8 cellular contexts compared by ENCODE assay signal in the genomic region with DNA sequence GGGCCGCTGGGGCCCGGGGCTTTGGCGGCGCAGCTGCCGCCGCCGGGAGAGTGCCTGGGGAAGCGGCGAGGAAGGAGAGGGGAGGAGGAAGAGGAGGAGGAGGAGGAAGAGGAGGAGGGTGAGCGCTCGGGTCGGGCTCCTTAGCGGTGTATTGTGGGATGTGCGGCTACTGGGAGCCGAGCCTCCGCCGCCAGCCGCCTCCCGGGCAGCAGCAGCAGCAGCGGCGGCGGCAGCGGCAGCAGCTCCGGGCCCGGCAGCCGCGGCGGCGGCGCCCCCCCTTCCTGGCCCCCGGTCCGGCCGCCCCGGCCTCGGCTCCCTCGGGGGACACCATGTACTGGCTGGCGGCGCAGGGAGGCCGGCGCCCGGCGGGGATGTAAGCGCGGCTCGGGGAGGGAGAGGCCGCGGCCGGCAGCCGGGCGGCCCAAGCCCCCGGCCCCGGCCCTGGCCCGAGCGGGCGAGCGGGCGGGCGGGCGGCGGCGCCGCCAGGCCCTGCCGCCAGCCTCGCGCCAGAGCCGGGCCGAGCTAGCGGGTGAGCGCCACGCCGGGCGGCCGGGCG. TPM values are rescaled to one million over a fixed set of nuclear protein-coding genes. Genes with fewer than 3 reads are reported as not detected.
DNase-seq lines count a peak whose midpoint lies in the region; ATAC-seq and TF ChIP-seq lines count a peak whose summit lies in the region.

A gene (plus strand): TSS at position 149 of the 556 bp plus-strand sequence. CDS start 729 bp downstream, outside the sequence.

- peak; percentile 75 for DNase-seq in Daoy (ENCODE audit: low read depth)
- peak; percentile 76 for DNase-seq in KBM-7
- DNase-seq in chondrocyte (ENCODE audit: low spot score) = no peak
- peak; percentile 64 for DNase-seq in stimulated activated CD4-positive, alpha-beta T cell treated with anti-CD3 and anti-CD28 coated beads, Interleukin-1b, Interleukin-23, amount 100 ng/mL, for 48 hours
- no peak for DNase-seq in omental fat pad (ENCODE audit: low spot score)

- H3K36me3 Mint-ChIP-seq in chondrocyte (ENCODE audit: low read depth) = peaks cover 8% of the 10 kb centered on the region

- TF ChIP-seq CTCF in chondrocyte (IDR thresholded peaks at IDR 0.05) (no peak), omental fat pad (IDR thresholded peaks at IDR 0.05) (no peak)

- no peak for ATAC-seq in HG03139 (IDR thresholded peaks at IDR 0.05; ENCODE audit: unreplicated experiment)
- no peak for ATAC-seq in omental fat pad (ENCODE audit: low FRiP score)

- H3K4me3 Mint-ChIP-seq in chondrocyte (ENCODE audit: unreplicated experiment) = peak within 1 kb of the TSS; percentile 93

- peak within 1 kb of the TSS; percentile 100 for H3K27ac ChIP-seq in layer of hippocampus (ENCODE audit: low read depth, low read length)

- intact Hi-C loops in T-helper 2 cell treated with Interferon-gamma antibody and Interleukin-4, amounts not matched to agents 100 ng/mL and 5 ng/mL, for 36 hours (cut with micrococcal nuclease) = loop anchor here (1.0 to 10.0 kb wide), 2 partner anchors 10 to 219 kb away; a partner anchor contains a TSS

- H3K4me1 Mint-ChIP-seq in chondrocyte (ENCODE audit: low read depth) = peaks cover 28% of the 10 kb centered on the region

- no peaks in the 10 kb centered on the region for H3K9me3 Mint-ChIP-seq in chondrocyte (ENCODE audit: low read depth)

- H3K27me3 Mint-ChIP-seq in chondrocyte (ENCODE audit: low read depth) = no peaks in the 10 kb centered on the region

- no peaks in the 10 kb centered on the region for H3K27me3 ChIP-seq in layer of hippocampus (ENCODE audit: control insufficient read depth, insufficient read depth, low read length)

- in situ Hi-C loops in KBM-7 (cut with MboI; ENCODE audit: low pct_unique_long_range_greater_than_20kb, low sequenced_read_pairs) = no loop called here

- H3K27ac Mint-ChIP-seq in chondrocyte (ENCODE audit: unreplicated experiment) = peak within 1 kb of the TSS; percentile 100

RNA-seq across cellular contexts. Expression of the gene that starts here (rescaled TPM):
- total RNA-seq in Daoy (2014; rRNA removed; shearing (Covaris generic)) = 2.3 and 2.6 TPM in 2 replicates
- 32.6 and 32.7 TPM in 2 replicates for total RNA-seq in T-helper 2 cell treated with Interferon-gamma antibody and Interleukin-4, amounts not matched to agents 100 ng/mL and 5 ng/mL, for 36 hours
- total RNA-seq in chondrocyte (18.8 to 19.7 TPM (median 19.4 TPM) in 3 replicates), omental fat pad (10 to 100 TPM in 1 of 4 donors, 1 to 10 TPM in 3; 3.7 to 10.4 (median 6.6) TPM)

Comparison
In these comparisons a context has a peak if more than half of its experiments do, and no peak if none do; other contexts are left out.
1. DNase-seq: peak in Daoy (single experiment), KBM-7 (single experiment) and stimulated activated CD4-positive, alpha-beta T cell treated with anti-CD3 and anti-CD28 coated beads, Interleukin-1b, Interleukin-23, amount 100 ng/mL, for 48 hours (single experiment); none in chondrocyte (single experiment) and omental fat pad (single experiment).